In the genomic region with DNA sequence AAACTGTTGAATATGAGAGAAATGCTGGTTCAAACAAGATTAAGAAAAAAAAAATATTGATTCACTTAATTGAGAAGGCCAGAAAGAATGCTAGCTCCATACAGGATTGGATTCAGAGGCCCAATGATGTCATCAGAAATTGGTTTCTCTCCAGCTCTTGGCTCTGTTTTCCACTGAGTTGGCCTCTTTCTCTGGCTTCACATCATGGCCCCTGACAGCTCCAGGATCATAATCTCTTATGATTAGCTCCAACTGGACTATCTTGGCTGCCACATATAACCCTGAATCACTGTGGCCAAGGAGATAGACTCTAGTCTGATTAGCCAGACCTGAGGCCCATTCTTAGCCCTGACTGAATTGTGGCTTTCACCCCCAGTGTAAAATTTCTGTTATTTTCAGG, we compare ENCODE assay signal across 16 cellular contexts.
DNase-seq lines count a peak whose midpoint lies in the region; ATAC-seq and TF ChIP-seq lines count a peak whose summit lies in the region.
"Had no signal": no experiment of that assay in that cellular context is flagged by ENCODE, and none has a peak within 500 bp of the region (broad histone marks: within the 10 kb centered on the region; RNA-seq: fewer than 3 reads in every experiment).

No MANE protein-coding gene starts in this region.

- no peaks in the 10 kb centered on the region for H3K9me3 ChIP-seq in BE2C
- no peaks in the 10 kb centered on the region for H3K9me3 ChIP-seq in adrenal gland (replicated peaks in 1 of 3)
- H3K9me3 ChIP-seq: Peyer's patch had no signal

- peaks cover 22% of the 10 kb centered on the region for H3K4me1 ChIP-seq in BE2C
- no peaks in the 10 kb centered on the region for H3K4me1 ChIP-seq in adrenal gland (replicated peaks in 1 of 2)
- H3K4me1 ChIP-seq: Peyer's patch had no signal

- H3K4me1 Mint-ChIP-seq in nephron: peaks cover 19% of the 10 kb centered on the region
- H3K4me1 Mint-ChIP-seq in activated T-cell treated with anti-CD3 and anti-CD28 coated beads, Interleukin-2, amount 50 U/mL, for 4 hours (ENCODE audit: low read depth): no peaks in the 10 kb centered on the region
- H3K4me1 Mint-ChIP-seq: activated naive CD4-positive, alpha-beta T cell treated with anti-CD3 and anti-CD28 coated beads, Interleukin-2, amount 50 U/mL, for 24 hours had no signal

- no peak for ATAC-seq in activated T-cell treated with anti-CD3 and anti-CD28 coated beads, Interleukin-2, amount 50 U/mL, for 4 hours
- ATAC-seq: activated CD4-positive, CD25-positive, alpha-beta regulatory T cell treated with anti-CD3 and anti-CD28 coated beads, Interleukin-2, amount 50 U/mL, for 24 hours had no signal

- no peak overlapping the region for H3K4me3 ChIP-seq in BE2C (ENCODE audit: low read depth, low read length)
- H3K4me3 ChIP-seq in adrenal gland: no peak overlapping the region
- no peak overlapping the region for H3K4me3 ChIP-seq in fibroblast of pulmonary artery (replicated peaks; ENCODE audit: low read depth, low read length)
- H3K4me3 ChIP-seq: coronary artery, Peyer's patch had no signal

- H3K27ac ChIP-seq in adrenal gland: no peak overlapping the region
- H3K27ac ChIP-seq: coronary artery, Peyer's patch had no signal

- intact Hi-C loops in adrenal gland (cut with DNase I): no loop called here

- TF ChIP-seq CTCF in BE2C (IDR thresholded peaks at IDR 0.05; ENCODE audit: low read depth, low read length): no peak
- TF ChIP-seq CTCF in adrenal gland (IDR thresholded peaks at IDR 0.05): no peak
- no peak for TF ChIP-seq CTCF in fibroblast of pulmonary artery (IDR thresholded peaks at IDR 0.05; ENCODE audit: low read length, missing control alignments)
- no peak for TF ChIP-seq CTCF in nephron (IDR thresholded peaks at IDR 0.05; ENCODE audit: unreplicated experiment in 3 of 3)

- peak overlapping the region in 2 of 3 experiments; percentile 67 to 83 for H3K27ac Mint-ChIP-seq in nephron
- H3K27ac Mint-ChIP-seq: activated naive CD4-positive, alpha-beta T cell treated with anti-CD3 and anti-CD28 coated beads, Interleukin-2, amount 50 U/mL, for 24 hours had no signal

- TF ChIP-seq POLR2A in adrenal gland (IDR thresholded peaks at IDR 0.05): no peak

- H3K9me3 Mint-ChIP-seq in nephron: peaks cover 24% of the 10 kb centered on the region
- no peaks in the 10 kb centered on the region for H3K9me3 Mint-ChIP-seq in activated T-cell treated with anti-CD3 and anti-CD28 coated beads, Interleukin-2, amount 50 U/mL, for 4 hours

- H3K27me3 Mint-ChIP-seq in nephron (ENCODE audit: low read depth): no peaks in the 10 kb centered on the region
- no peaks in the 10 kb centered on the region for H3K27me3 Mint-ChIP-seq in activated T-cell treated with anti-CD3 and anti-CD28 coated beads, Interleukin-2, amount 50 U/mL, for 4 hours (ENCODE audit: low read depth)
- H3K27me3 Mint-ChIP-seq: activated naive CD4-positive, alpha-beta T cell treated with anti-CD3 and anti-CD28 coated beads, Interleukin-2, amount 50 U/mL, for 24 hours had no signal

- H3K27me3 ChIP-seq in BE2C (no peaks in the 10 kb centered on the region), adrenal gland (no peaks in the 10 kb centered on the region)
- H3K27me3 ChIP-seq: Peyer's patch had no signal

- H3K36me3 ChIP-seq in BE2C (no peaks in the 10 kb centered on the region), adrenal gland (replicated peaks in 1 of 2) (no peaks in the 10 kb centered on the region)
- H3K36me3 ChIP-seq: Peyer's patch had no signal

- H3K4me3 Mint-ChIP-seq in nephron: no peak overlapping the region
- no peak overlapping the region for H3K4me3 Mint-ChIP-seq in activated T-cell treated with anti-CD3 and anti-CD28 coated beads, Interleukin-2, amount 50 U/mL, for 4 hours
- H3K4me3 Mint-ChIP-seq: activated naive CD4-positive, alpha-beta T cell treated with anti-CD3 and anti-CD28 coated beads, Interleukin-2, amount 50 U/mL, for 24 hours had no signal

- H3K36me3 Mint-ChIP-seq in nephron (ENCODE audit: low read depth): no peaks in the 10 kb centered on the region
- H3K36me3 Mint-ChIP-seq in activated T-cell treated with anti-CD3 and anti-CD28 coated beads, Interleukin-2, amount 50 U/mL, for 4 hours (ENCODE audit: insufficient read depth): no peaks in the 10 kb centered on the region
- H3K36me3 Mint-ChIP-seq: activated naive CD4-positive, alpha-beta T cell treated with anti-CD3 and anti-CD28 coated beads, Interleukin-2, amount 50 U/mL, for 24 hours had no signal

- DNase-seq in BE2C (peak; percentile 54), adrenal gland (peak; percentile 58 to 80 (median 63)), fibroblast of pulmonary artery (ENCODE audit: low read depth) (peak; percentile 57), T-helper 1 cell (no peak), NCI-H510A (lab: John Stamatoyannopoulos, UW) (no peak), NCI-H2171 (lab: John Stamatoyannopoulos, UW) (no peak)
- DNase-seq in activated T-cell treated with anti-CD3 and anti-CD28 coated beads, Interleukin-2, amount 50 U/mL, for 4 hours: no peak
- DNase-seq: activated CD8-positive, alpha-beta memory T cell treated with anti-CD3 and anti-CD28 coated beads, Interleukin-2, amount 50 U/mL, for 48 hours; mammary epithelial cell; NCI-H1436 treated with DMSO at 0.1 percent for 48 hours; NCI-H526 treated with DMSO at 0.1 percent for 48 hours; Peyer's patch had no signal

Comparison
In these comparisons a context has a peak if more than half of its experiments do, and no peak if none do; other contexts are left out.
1. DNase-seq: peak in BE2C (single experiment), adrenal gland (7 of 7) and fibroblast of pulmonary artery (single experiment); none in activated T-cell treated with anti-CD3 and anti-CD28 coated beads, Interleukin-2, amount 50 U/mL, for 4 hours (single experiment), T-helper 1 cell (0 of 5), NCI-H510A (single experiment) and NCI-H2171 (single experiment).